Comparison of ENCODE assay signal across 13 cellular contexts in the genomic region with DNA sequence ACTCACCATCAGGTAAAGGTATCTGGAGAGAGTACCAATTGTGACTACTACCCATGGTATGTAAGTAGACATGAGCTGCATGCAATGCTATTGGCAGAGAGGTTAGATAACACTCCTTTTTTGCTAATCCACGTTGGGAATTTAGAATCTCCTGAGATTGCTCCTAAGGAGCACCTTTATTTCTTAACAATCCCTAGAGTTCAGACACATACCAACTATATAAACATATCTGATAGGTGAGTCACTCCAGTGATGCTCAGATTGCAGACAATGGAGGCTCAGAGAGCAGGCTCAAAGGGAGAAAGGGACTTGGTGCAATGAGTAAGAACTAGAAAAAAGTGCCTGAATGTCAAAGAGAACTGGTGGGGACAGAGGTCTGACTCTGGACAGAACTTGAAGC. TPM values are rescaled to one million over a fixed set of nuclear protein-coding genes. Genes with fewer than 3 reads are reported as not detected.
DNase-seq lines count a peak whose midpoint lies in the region; ATAC-seq and TF ChIP-seq lines count a peak whose summit lies in the region.
"Had no signal": no experiment of that assay in that cellular context is flagged by ENCODE, and none has a peak within 500 bp of the region (broad histone marks: within the 10 kb centered on the region; RNA-seq: fewer than 3 reads in every experiment).

No MANE protein-coding gene starts in this region.

- H3K9me3 ChIP-seq in suprapubic skin, result no peaks in the 10 kb centered on the region
- H3K9me3 ChIP-seq: thoracic aorta had no signal

- H3K27ac ChIP-seq in suprapubic skin, result no peak overlapping the region
- H3K27ac ChIP-seq: HL-60, neural progenitor cell, thoracic aorta had no signal

- ATAC-seq in HG02759 (IDR thresholded peaks at IDR 0.05; ENCODE audit: unreplicated experiment), result peak; percentile 42

- TF ChIP-seq CTCF in AG10803 (conservative IDR thresholded peaks at IDR 0.05; ENCODE audit: low read length) (no peak), suprapubic skin (IDR thresholded peaks at IDR 0.05) (no peak)

- no peaks in the 10 kb centered on the region for H3K27me3 ChIP-seq in suprapubic skin
- H3K27me3 ChIP-seq: neural progenitor cell had no signal

- TF ChIP-seq EP300 in suprapubic skin (IDR thresholded peaks at IDR 0.05), result no peak

- 38% methylated on average over 1 of the region's 1 CpG for WGBS in suprapubic skin

- TF ChIP-seq POLR2A in suprapubic skin (IDR thresholded peaks at IDR 0.05), result no peak

- H3K4me1 ChIP-seq in suprapubic skin, result peaks cover 13% of the 10 kb centered on the region
- H3K4me1 ChIP-seq: neural progenitor cell had no signal

- no peaks in the 10 kb centered on the region for H3K36me3 ChIP-seq in suprapubic skin
- H3K36me3 ChIP-seq: neural progenitor cell, thoracic aorta had no signal

- H3K4me3 ChIP-seq in AG10803 (ENCODE audit: low read length) (no peak overlapping the region), suprapubic skin (no peak overlapping the region)
- H3K4me3 ChIP-seq: neural progenitor cell, thoracic aorta had no signal

- DNase-seq in AG10803 (ENCODE audit: low read depth) (peak; percentile 71), amniotic epithelial cell (ENCODE audit: low read depth) (peak; percentile 71), iris pigment epithelial cell (ENCODE audit: low read depth) (peak; percentile 89), suprapubic skin (ENCODE audit: low spot score in 2 of 2) (no peak), NCI-H2081 (lab: John Stamatoyannopoulos, UW) (no peak), NOMO-1 treated with DMSO at 0.1 percent for 48 hours (lab: John Stamatoyannopoulos, UW; ENCODE audit: unreplicated experiment) (no peak), DMS79 treated with DMSO at 0.1 percent for 48 hours (lab: John Stamatoyannopoulos, UW) (no peak)
- DNase-seq: DMS153, NCI-H2029 had no signal

RNA-seq across cellular contexts. Expression of gene GOLGA4, which starts 21.7 kb away (rescaled TPM):
- 100 to 1,000 TPM; 120 to 168 (median 130) TPM for total RNA-seq in suprapubic skin

RNA-seq across cellular contexts. Expression of gene LRRFIP2, which starts 47.0 kb away (rescaled TPM):
- 100 to 1,000 TPM in 1 of 4 donors, 10 to 100 TPM in 3; 59.0 to 122 (median 72.5) TPM for total RNA-seq in suprapubic skin

Comparison
In these comparisons a context has a peak if more than half of its experiments do, and no peak if none do; other contexts are left out.
1. DNase-seq: peak in AG10803 (single experiment), amniotic epithelial cell (single experiment) and iris pigment epithelial cell (single experiment); none in suprapubic skin (0 of 2), NCI-H2081 (0 of 2), NOMO-1 treated with DMSO at 0.1 percent for 48 hours (single experiment) and DMS79 treated with DMSO at 0.1 percent for 48 hours (single experiment).